ENCODE assay signal across 8 cellular contexts in the genomic region with DNA sequence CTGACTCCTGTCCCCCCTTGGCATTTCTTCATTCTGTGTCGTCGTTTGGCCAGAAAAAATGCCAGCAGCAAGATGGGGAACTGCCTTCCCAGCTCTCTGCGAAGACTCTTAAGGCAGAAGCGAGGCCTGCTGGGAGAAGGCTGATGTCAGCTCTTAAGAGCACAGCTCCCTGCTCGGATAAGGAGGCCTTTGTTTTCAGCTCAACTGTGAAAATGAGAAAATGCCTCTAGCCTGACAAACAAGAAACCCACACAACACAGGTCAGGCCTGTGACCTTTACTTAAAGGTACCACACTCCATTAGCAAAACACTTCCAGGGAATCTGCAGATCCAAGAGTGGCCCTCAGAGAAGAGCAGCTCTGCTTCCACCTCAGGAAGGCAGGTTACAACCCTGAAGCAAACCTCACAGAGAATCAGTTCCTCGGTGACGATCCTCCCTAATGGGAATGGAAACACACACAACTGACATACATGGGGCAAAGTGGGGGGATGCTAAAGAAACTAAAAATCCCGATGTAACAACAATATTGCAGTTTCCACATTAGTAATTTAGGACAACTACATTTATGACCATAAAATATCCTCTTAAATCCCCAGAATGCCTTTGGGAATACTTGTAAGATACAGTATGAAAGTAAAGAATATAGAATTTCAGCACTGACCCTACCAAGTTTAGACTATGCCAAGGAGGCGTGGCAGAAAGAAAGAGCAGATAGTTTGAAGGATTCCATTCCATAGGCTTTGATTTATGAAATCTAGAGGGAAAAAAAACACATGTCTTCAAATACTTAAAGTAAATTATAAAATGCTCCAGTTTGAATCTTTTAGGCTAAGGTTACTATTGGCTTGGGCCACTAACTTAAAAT. TPM values are rescaled to one million over a fixed set of nuclear protein-coding genes. Genes with fewer than 3 reads are reported as not detected.
DNase-seq lines count a peak whose midpoint lies in the region; ATAC-seq and TF ChIP-seq lines count a peak whose summit lies in the region.

No MANE protein-coding gene starts in this region.

- H3K27me3 ChIP-seq in GM23338 (ENCODE audit: insufficient read depth) (no peaks in the 10 kb centered on the region), parathyroid adenoma (ENCODE audit: control insufficient read depth, insufficient read depth, low read length) (no peaks in the 10 kb centered on the region)

- peaks cover 22% of the 10 kb centered on the region; the same call in 1 of the 2 replicates for H4K20me1 ChIP-seq in GM23338 (replicated peaks; ENCODE audit: insufficient read depth)

- H3K27me3 Mint-ChIP-seq in GM23338 (ENCODE audit: insufficient read depth, low read depth, poor library complexity) (peaks cover 9% of the 10 kb centered on the region), glutamatergic neuron (ENCODE audit: unreplicated experiment) (peaks cover 3% of the 10 kb centered on the region)
- H3K27me3 Mint-ChIP-seq in naive thymus-derived CD8-positive, alpha-beta T cell, result no peaks in the 10 kb centered on the region

- no peaks in the 10 kb centered on the region for H3K9me2 ChIP-seq in GM23338 (ENCODE audit: insufficient read depth)

- H3K4me1 Mint-ChIP-seq in GM23338 (peaks cover 64% of the 10 kb centered on the region), glutamatergic neuron (ENCODE audit: low read depth, unreplicated experiment) (peaks cover 29% of the 10 kb centered on the region)
- peaks cover 39 to 73% (median 53%) of the 10 kb centered on the region in 4 donors for H3K4me1 Mint-ChIP-seq in naive thymus-derived CD8-positive, alpha-beta T cell

- peak; percentile 84 for ATAC-seq in GM23338
- ATAC-seq in GM18868 (IDR thresholded peaks at IDR 0.05; ENCODE audit: unreplicated experiment), result no peak
- ATAC-seq in naive thymus-derived CD8-positive, alpha-beta T cell, result no peak

- no peak overlapping the region for H2AFZ ChIP-seq in GM23338
- peak overlapping the region; percentile 85 for H2AFZ ChIP-seq in parathyroid adenoma

- POLR2A ChIA-PET in naive thymus-derived CD8-positive, alpha-beta T cell (lab: Charles Lee), result no interaction called here

- peak overlapping the region; percentile 93 for H3K27ac Mint-ChIP-seq in GM23338
- H3K27ac Mint-ChIP-seq in glutamatergic neuron (ENCODE audit: unreplicated experiment), result peak overlapping the region; percentile 96
- H3K27ac Mint-ChIP-seq in naive thymus-derived CD8-positive, alpha-beta T cell, result peak overlapping the region in 5 of 10 donors; percentile 6 to 37 (median 11)

- 0 out of 2 replicates have a peak overlapping the region, but pooled peaks have one; percentile 8 for H3K4me3 ChIP-seq in GM23338
- H3K4me3 ChIP-seq in parathyroid adenoma (ENCODE audit: low read depth, low read length), result no peak overlapping the region

- H3K9me3 Mint-ChIP-seq in GM23338 (no peaks in the 10 kb centered on the region; the same call in 1 of the 3 replicates), glutamatergic neuron (ENCODE audit: unreplicated experiment) (no peaks in the 10 kb centered on the region)
- H3K9me3 Mint-ChIP-seq in naive thymus-derived CD8-positive, alpha-beta T cell, result no peaks in the 10 kb centered on the region

- peak overlapping the region; percentile 35; the same call in 2 of the 3 replicates for H3K4me3 Mint-ChIP-seq in GM23338
- peak overlapping the region; percentile 36 for H3K4me3 Mint-ChIP-seq in glutamatergic neuron (ENCODE audit: unreplicated experiment)
- no peak overlapping the region for H3K4me3 Mint-ChIP-seq in naive thymus-derived CD8-positive, alpha-beta T cell

- H3K4me2 ChIP-seq in GM23338 (peak overlapping the region; percentile 65; the same call in 1 of the 2 replicates), parathyroid adenoma (ENCODE audit: low read length) (peak overlapping the region; percentile 20)

- H3K9ac ChIP-seq in parathyroid adenoma, result no peak overlapping the region

- DNase-seq in GM23338 (ENCODE audit: low spot score) (peak; percentile 69), glutamatergic neuron (no peak), COR-L47 (lab: John Stamatoyannopoulos, UW) (no peak)
- DNase-seq in activated effector memory CD4-positive, alpha-beta T cell treated with anti-CD3 and anti-CD28 coated beads, Interleukin-2, amount 50 U/mL, for 16 hours, result no peak
- no peak for DNase-seq in naive thymus-derived CD8-positive, alpha-beta T cell

- TF ChIP-seq CTCF in GM23338 (conservative IDR thresholded peaks at IDR 0.05; ENCODE audit: low read depth in 2 of 2) (no peak), VCaP (conservative IDR thresholded peaks at IDR 0.05) (no peak), glutamatergic neuron (IDR thresholded peaks at IDR 0.05; ENCODE audit: partially characterized antibody, unreplicated experiment) (no peak), parathyroid adenoma (IDR thresholded peaks at IDR 0.05) (no peak)

- no peaks in the 10 kb centered on the region for H3F3A ChIP-seq in GM23338 (replicated peaks; ENCODE audit: low read depth)

- H3K36me3 Mint-ChIP-seq in GM23338 (ENCODE audit: low read depth), result peaks cover 16% of the 10 kb centered on the region
- no peaks in the 10 kb centered on the region for H3K36me3 Mint-ChIP-seq in glutamatergic neuron (ENCODE audit: unreplicated experiment)
- H3K36me3 Mint-ChIP-seq in naive thymus-derived CD8-positive, alpha-beta T cell, result peaks cover 3 to 40% (median 22%) of the 10 kb centered on the region in 3 donors

- H3K4me1 ChIP-seq in GM23338 (ENCODE audit: insufficient read depth), result peaks cover 44% of the 10 kb centered on the region
- H3K4me1 ChIP-seq in parathyroid adenoma, result peaks cover 29% of the 10 kb centered on the region

- H3K36me3 ChIP-seq in GM23338 (ENCODE audit: insufficient read depth) (no peaks in the 10 kb centered on the region), parathyroid adenoma (ENCODE audit: control insufficient read depth, insufficient read depth, low read length) (no peaks in the 10 kb centered on the region)

- H3K79me2 ChIP-seq in GM23338 (replicated peaks; ENCODE audit: insufficient read depth), result peaks cover 89% of the 10 kb centered on the region
- peaks cover 51% of the 10 kb centered on the region for H3K79me2 ChIP-seq in parathyroid adenoma

- H3K27ac ChIP-seq in GM23338 (ENCODE audit: low read depth) (peak overlapping the region; percentile 86), VCaP (peak overlapping the region; percentile 39), parathyroid adenoma (peak overlapping the region; percentile 83)

- H3K9me3 ChIP-seq in parathyroid adenoma (ENCODE audit: control insufficient read depth, low read length), result no peaks in the 10 kb centered on the region

TF ChIP-seq in GM23338, 12 proteins besides CTCF, POLR2A, EP300 and RAD21:
- TF ChIP-seq NANOG (IDR thresholded peaks at IDR 0.05; ENCODE audit: borderline replicate concordance) (no peak), CREB1 (CRISPR knock-in tag; IDR thresholded peaks at IDR 0.05; ENCODE audit: low read depth) (no peak), JUNB (IDR thresholded peaks at IDR 0.05; ENCODE audit: unreplicated experiment) (no peak), ZNF331 (CRISPR knock-in tag; IDR thresholded peaks at IDR 0.05; ENCODE audit: low read depth) (no peak)
- TF ChIP-seq, protein P1, sequence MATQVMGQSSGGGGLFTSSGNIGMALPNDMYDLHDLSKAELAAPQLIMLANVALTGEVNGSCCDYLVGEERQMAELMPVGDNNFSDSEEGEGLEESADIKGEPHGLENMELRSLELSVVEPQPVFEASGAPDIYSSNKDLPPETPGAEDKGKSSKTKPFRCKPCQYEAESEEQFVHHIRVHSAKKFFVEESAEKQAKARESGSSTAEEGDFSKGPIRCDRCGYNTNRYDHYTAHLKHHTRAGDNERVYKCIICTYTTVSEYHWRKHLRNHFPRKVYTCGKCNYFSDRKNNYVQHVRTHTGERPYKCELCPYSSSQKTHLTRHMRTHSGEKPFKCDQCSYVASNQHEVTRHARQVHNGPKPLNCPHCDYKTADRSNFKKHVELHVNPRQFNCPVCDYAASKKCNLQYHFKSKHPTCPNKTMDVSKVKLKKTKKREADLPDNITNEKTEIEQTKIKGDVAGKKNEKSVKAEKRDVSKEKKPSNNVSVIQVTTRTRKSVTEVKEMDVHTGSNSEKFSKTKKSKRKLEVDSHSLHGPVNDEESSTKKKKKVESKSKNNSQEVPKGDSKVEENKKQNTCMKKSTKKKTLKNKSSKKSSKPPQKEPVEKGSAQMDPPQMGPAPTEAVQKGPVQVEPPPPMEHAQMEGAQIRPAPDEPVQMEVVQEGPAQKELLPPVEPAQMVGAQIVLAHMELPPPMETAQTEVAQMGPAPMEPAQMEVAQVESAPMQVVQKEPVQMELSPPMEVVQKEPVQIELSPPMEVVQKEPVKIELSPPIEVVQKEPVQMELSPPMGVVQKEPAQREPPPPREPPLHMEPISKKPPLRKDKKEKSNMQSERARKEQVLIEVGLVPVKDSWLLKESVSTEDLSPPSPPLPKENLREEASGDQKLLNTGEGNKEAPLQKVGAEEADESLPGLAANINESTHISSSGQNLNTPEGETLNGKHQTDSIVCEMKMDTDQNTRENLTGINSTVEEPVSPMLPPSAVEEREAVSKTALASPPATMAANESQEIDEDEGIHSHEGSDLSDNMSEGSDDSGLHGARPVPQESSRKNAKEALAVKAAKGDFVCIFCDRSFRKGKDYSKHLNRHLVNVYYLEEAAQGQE (IDR thresholded peaks at IDR 0.05; ENCODE audit: unreplicated experiment), result no peak

RNA-seq across cellular contexts. Expression of a gene that starts 52.1 kb away (rescaled TPM):
- total RNA-seq in GM23338 (2014; rRNA removed; shearing (Covaris generic)), result 39.1 and 45.9 TPM in 2 replicates
- 20.8 and 23.2 TPM in 2 replicates for polyA plus RNA-seq in GM23338 (2016; fragmentation: Nextera tagmentation; extraction: Ambion mirVana)
- total RNA-seq in glutamatergic neuron (ENCODE audit: unreplicated experiment), result 29.4 TPM
- total RNA-seq in naive thymus-derived CD8-positive, alpha-beta T cell, result 10 to 100 TPM; 28.9 to 31.3 TPM
- 10 to 100 TPM; 19.3 to 25.7 (median 20.5) TPM for polyA plus RNA-seq in naive thymus-derived CD8-positive, alpha-beta T cell

Comparison
In these comparisons a context has a peak if more than half of its experiments do, and no peak if none do; other contexts are left out.
1. H3K4me3 Mint-ChIP-seq: peak in GM23338 (single experiment) and glutamatergic neuron (single experiment); none in naive thymus-derived CD8-positive, alpha-beta T cell (0 of 10).
2. Peak in every context shown above with its lines, with median percentiles within 50 percentile points of each other: H3K27ac ChIP-seq.